25 cellular contexts compared by ENCODE assay signal in genomic region chr15:63283126-63283525, GRCh38. TPM values are rescaled to one million over a fixed set of nuclear protein-coding genes. Genes with fewer than 3 reads are reported as not detected.
DNase-seq lines count a peak whose midpoint lies in the region; ATAC-seq and TF ChIP-seq lines count a peak whose summit lies in the region.
"Had no signal": no experiment of that assay in that cellular context is flagged by ENCODE, and none has a peak within 500 bp of the region (broad histone marks: within the 10 kb centered on the region; RNA-seq: fewer than 3 reads in every experiment).

No MANE protein-coding gene starts in this region.

- DNase-seq in NOMO-1 (lab: John Stamatoyannopoulos, UW; ENCODE audit: unreplicated experiment in 2 of 2): peak; percentile 20 to 32
- no peak for DNase-seq in NOMO-1 treated with dmso at 0.1 percent for 144 hours (lab: John Stamatoyannopoulos, UW; ENCODE audit: unreplicated experiment)
- no peak for DNase-seq in WTC11 (ENCODE audit: low spot score)
- peak; percentile 66 to 89 for DNase-seq in left lung
- DNase-seq in upper lobe of right lung: peak; percentile 78
- no peak for DNase-seq in NCI-H524 (lab: John Stamatoyannopoulos, UW)
- no peak for DNase-seq in middle frontal gyrus (ENCODE audit: extremely low spot score, low spot score)
- DNase-seq in COLO668 (lab: John Stamatoyannopoulos, UW; ENCODE audit: unreplicated experiment): no peak
- DNase-seq: activated CD4-positive, alpha-beta T cell treated with anti-CD3 and anti-CD28 coated beads, Interleukin-2, amount 50 U/mL, for 1 hour; Calu3; H7; MM.1S; NCI-H1694; NCI-H774; PC-3; stimulated activated CD4-positive, alpha-beta T cell treated with anti-CD3 and anti-CD28 coated beads, Interleukin-2, amount 100 ng/mL, for 48 hours; stimulated activated naive B cell treated with anti-CD40 and anti-IgM and Interleukin-4, amounts not matched to agents 10 μg/mL and 1 μg/mL and 100 μg/mL, for 72 hours; T-helper 17 cell; testis had no signal

- peaks cover 6% of the 10 kb centered on the region; the same call in 1 of the 2 replicates for H3K36me3 Mint-ChIP-seq in WTC11

- H3K4me1 Mint-ChIP-seq in WTC11: peaks cover 10% of the 10 kb centered on the region

- TF ChIP-seq CTCF in WTC11 (IDR thresholded peaks at IDR 0.05): no peak
- no peak for TF ChIP-seq CTCF in left lung (IDR thresholded peaks at IDR 0.05)
- no peak for TF ChIP-seq CTCF in upper lobe of right lung (IDR thresholded peaks at IDR 0.05)

- CTCF ChIA-PET in WTC11 (lab: Charles Lee): interaction anchor here (0.9 kb wide), 1 partner anchor 120 kb away, joined by 3 read pairs; no protein-coding TSS in a partner anchor

- H3K27me3 Mint-ChIP-seq in WTC11 (ENCODE audit: low read depth): no peaks in the 10 kb centered on the region; the same call in 1 of the 2 replicates
- H3K27me3 Mint-ChIP-seq: activated naive CD4-positive, alpha-beta T cell treated with anti-CD3 and anti-CD28 coated beads, Interleukin-2, amount 50 U/mL, for 24 hours; central memory CD8-positive, alpha-beta T cell; stimulated activated naive B cell treated with anti-CD40 and anti-IgM and Interleukin-4, amounts not matched to agents 10 μg/mL and 1 μg/mL and 100 μg/mL, for 72 hours; T-helper 17 cell had no signal

- ATAC-seq in WTC11 (no peak), left lung (peak; percentile 42), upper lobe of right lung (peak; percentile 81)
- ATAC-seq: PC-3; stimulated activated naive B cell treated with anti-CD40 and anti-IgM and Interleukin-4, amounts not matched to agents 10 μg/mL and 1 μg/mL and 100 μg/mL, for 72 hours; T-helper 17 cell had no signal

- H3K4me3 ChIP-seq in left lung (no peak overlapping the region), upper lobe of right lung (no peak overlapping the region)
- H3K4me3 ChIP-seq: heart right ventricle, SJSA1, smooth muscle cell, testis had no signal

- H3K9me3 ChIP-seq in left lung: no peaks in the 10 kb centered on the region
- H3K9me3 ChIP-seq in upper lobe of right lung: no peaks in the 10 kb centered on the region
- H3K9me3 ChIP-seq: heart right ventricle, SJSA1, testis had no signal

- POLR2A ChIA-PET in WTC11 (lab: Charles Lee): no interaction called here

- H3K27ac ChIP-seq in left lung (peak overlapping the region; percentile 28 to 82), upper lobe of right lung (peak overlapping the region; percentile 25)
- H3K27ac ChIP-seq: 22Rv1, SJSA1, testis had no signal

- H3K4me3 Mint-ChIP-seq in WTC11: no peak overlapping the region
- H3K4me3 Mint-ChIP-seq: activated naive CD4-positive, alpha-beta T cell treated with anti-CD3 and anti-CD28 coated beads, Interleukin-2, amount 50 U/mL, for 24 hours; central memory CD8-positive, alpha-beta T cell; stimulated activated naive B cell treated with anti-CD40 and anti-IgM and Interleukin-4, amounts not matched to agents 10 μg/mL and 1 μg/mL and 100 μg/mL, for 72 hours; T-helper 17 cell had no signal

- H3K9me3 Mint-ChIP-seq in WTC11: no peaks in the 10 kb centered on the region
- H3K9me3 Mint-ChIP-seq: activated naive CD4-positive, alpha-beta T cell treated with anti-CD3 and anti-CD28 coated beads, Interleukin-2, amount 50 U/mL, for 24 hours; central memory CD8-positive, alpha-beta T cell; stimulated activated naive B cell treated with anti-CD40 and anti-IgM and Interleukin-4, amounts not matched to agents 10 μg/mL and 1 μg/mL and 100 μg/mL, for 72 hours had no signal

- 0 out of 2 replicates have a peak overlapping the region, but pooled peaks have one; percentile 15 for H3K27ac Mint-ChIP-seq in WTC11
- H3K27ac Mint-ChIP-seq: T-helper 17 cell had no signal

- peaks cover 11 to 49% of the 10 kb centered on the region in 2 donors for H3K4me1 ChIP-seq in left lung
- H3K4me1 ChIP-seq in upper lobe of right lung: peaks cover 10% of the 10 kb centered on the region
- H3K4me1 ChIP-seq: testis had no signal

- no peaks in the 10 kb centered on the region for H3K27me3 ChIP-seq in left lung
- H3K27me3 ChIP-seq in upper lobe of right lung: no peaks in the 10 kb centered on the region
- H3K27me3 ChIP-seq: heart right ventricle, SJSA1, testis had no signal

- intact Hi-C loops in left lung (cut with DNase I) (no loop called here), upper lobe of right lung (cut with DNase I) (no loop called here)

- H3K36me3 ChIP-seq in left lung (peaks cover 0 to 24% of the 10 kb centered on the region in 2 donors), upper lobe of right lung (peaks cover 40% of the 10 kb centered on the region)

TF ChIP-seq in WTC11, 78 proteins besides CTCF, POLR2A, EP300 and RAD21:
- TF ChIP-seq NFATC4 (CRISPR knock-in tag; IDR thresholded peaks at IDR 0.05): no peak
- TF ChIP-seq GRHL2 (CRISPR knock-in tag; IDR thresholded peaks at IDR 0.05; ENCODE audit: insufficient replicate concordance, severe bottlenecking): no peak
- no peak for TF ChIP-seq ELF4 (CRISPR knock-in tag; IDR thresholded peaks at IDR 0.05; ENCODE audit: low read depth)
- no peak for TF ChIP-seq ATF1 (CRISPR knock-in tag; IDR thresholded peaks at IDR 0.05)
- no peak for TF ChIP-seq ATF6 (CRISPR knock-in tag; IDR thresholded peaks at IDR 0.05)
- no peak for TF ChIP-seq RELA (CRISPR knock-in tag; IDR thresholded peaks at IDR 0.05; ENCODE audit: borderline replicate concordance)
- no peak for TF ChIP-seq ZNF281 (CRISPR knock-in tag; IDR thresholded peaks at IDR 0.05)
- TF ChIP-seq SOX15 (CRISPR knock-in tag; IDR thresholded peaks at IDR 0.05): no peak
- no peak for TF ChIP-seq MLX (CRISPR knock-in tag; IDR thresholded peaks at IDR 0.05)
- TF ChIP-seq NR3C1 (CRISPR knock-in tag; conservative IDR thresholded peaks at IDR 0.05; ENCODE audit: low read depth): no peak
- TF ChIP-seq ZNF219 (CRISPR knock-in tag; IDR thresholded peaks at IDR 0.05; ENCODE audit: borderline replicate concordance): no peak
- no peak for TF ChIP-seq ZNF512 (CRISPR knock-in tag; IDR thresholded peaks at IDR 0.05; ENCODE audit: borderline replicate concordance)
- no peak for TF ChIP-seq IRF2 (CRISPR knock-in tag; IDR thresholded peaks at IDR 0.05; ENCODE audit: borderline replicate concordance, low read depth)
- TF ChIP-seq ZNF263 (CRISPR knock-in tag; IDR thresholded peaks at IDR 0.05; ENCODE audit: low read depth): no peak
TF ChIP-seq in WTC11: peak in this region for 0.

RNA-seq across cellular contexts. Expression of gene APH1B, which starts 5.7 kb away (rescaled TPM):
- total RNA-seq in WTC11 (2021) (22.0 to 27.5 TPM (median 25.0 TPM) in 3 replicates), left lung (10 to 100 TPM; 24.0 to 32.2 TPM), upper lobe of right lung (20.0 TPM)

Comparison
In these comparisons a context has a peak if more than half of its experiments do, and no peak if none do; other contexts are left out.
1. DNase-seq: peak in NOMO-1 (2 of 2), left lung (2 of 2) and upper lobe of right lung (single experiment); none in NOMO-1 treated with dmso at 0.1 percent for 144 hours (single experiment), WTC11 (single experiment), NCI-H524 (0 of 2), middle frontal gyrus (single experiment) and COLO668 (single experiment).